In the genomic region with DNA sequence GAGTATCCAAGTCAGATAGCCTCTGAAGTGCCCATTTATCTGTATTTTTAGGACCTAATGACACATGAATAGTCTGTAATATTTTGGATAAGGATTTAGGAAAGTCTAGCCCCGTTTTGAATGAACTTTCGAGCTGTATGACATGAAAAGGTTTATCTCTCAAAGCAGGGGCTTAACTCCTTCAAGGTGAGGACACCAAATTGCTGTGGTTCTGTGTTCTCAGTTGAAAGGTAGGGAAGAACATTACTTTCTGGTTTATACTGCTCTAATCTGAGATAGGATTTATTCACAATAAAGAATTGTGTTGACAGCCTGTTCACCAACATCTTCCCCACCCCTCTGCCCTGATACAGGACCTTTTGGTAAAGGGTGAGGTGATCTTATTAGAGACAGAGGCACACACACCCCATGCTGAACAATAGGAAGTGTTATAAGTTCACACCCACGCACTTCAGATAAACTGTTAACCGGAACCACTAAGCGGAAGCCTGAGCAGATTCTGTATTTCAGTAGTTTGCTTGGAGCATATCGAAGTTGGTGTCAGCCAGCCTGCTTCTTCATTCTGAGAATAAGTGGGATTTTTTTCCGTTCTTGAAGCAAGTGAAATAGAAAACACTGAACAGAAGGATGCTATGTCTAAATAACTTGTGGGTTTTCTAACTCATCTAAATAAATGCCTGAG, we compare ENCODE assay signal across 8 cellular contexts.
A peak's percentile ranks its signal among the peaks of the same experiment; 100 is the strongest.
DNase-seq lines count a peak whose midpoint lies in the region; ATAC-seq and TF ChIP-seq lines count a peak whose summit lies in the region.

No MANE protein-coding gene starts in this region.

- no peak overlapping the region for H3K27ac ChIP-seq in PC-3 (ENCODE audit: low read length)
- no peak overlapping the region for H3K27ac ChIP-seq in PC-9

- POLR2A ChIA-PET in PC-3 (lab: Charles Lee; ENCODE audit: unreplicated experiment) = no interaction called here
- POLR2A ChIA-PET in PC-9 (lab: Charles Lee; ENCODE audit: unreplicated experiment) = no interaction called here

- H3K9me3 ChIP-seq in PC-3 (ENCODE audit: low read length) (no peaks in the 10 kb centered on the region), PC-9 (ENCODE audit: insufficient read depth, low read depth) (no peaks in the 10 kb centered on the region)

- H3K27me3 ChIP-seq in PC-3 (ENCODE audit: low read length) = no peaks in the 10 kb centered on the region
- H3K27me3 ChIP-seq in PC-9 (ENCODE audit: insufficient read depth, low read depth) = no peaks in the 10 kb centered on the region

- no peaks in the 10 kb centered on the region for H3K36me3 ChIP-seq in PC-3 (ENCODE audit: low read depth, low read length)
- no peaks in the 10 kb centered on the region for H3K36me3 ChIP-seq in PC-9 (ENCODE audit: low read depth)

- H3K79me2 ChIP-seq in PC-3 (ENCODE audit: low read length) (no peaks in the 10 kb centered on the region), PC-9 (ENCODE audit: low read depth) (no peaks in the 10 kb centered on the region)

- H3K9me2 ChIP-seq in PC-3 (replicated peaks; ENCODE audit: low read length) (no peaks in the 10 kb centered on the region), PC-9 (ENCODE audit: insufficient read depth) (no peaks in the 10 kb centered on the region)

- DNase-seq in GM10266 (ENCODE audit: extremely low spot score) (peak; percentile 59), OCI-M2 (lab: John Stamatoyannopoulos, UW; ENCODE audit: unreplicated experiment) (peak; percentile 46), cardiac fibroblast (ENCODE audit: low read depth in 2 of 2) (peak; percentile 19 to 73), PC-3 (no peak), PC-9 (no peak), ureter (ENCODE audit: low spot score) (no peak)
- DNase-seq in stimulated activated CD8-positive, alpha-beta memory T cell treated with anti-CD3 and anti-CD28 coated beads, Interleukin-7, amount 100 ng/mL, for 24 hours (ENCODE audit: low read depth) = peak; percentile 20

- peak; percentile 99 for ATAC-seq in GM21723 (IDR thresholded peaks at IDR 0.05; ENCODE audit: unreplicated experiment)
- ATAC-seq in PC-3 = no peak

- H4K20me1 ChIP-seq in PC-3 (ENCODE audit: low read length) = no peaks in the 10 kb centered on the region
- no peaks in the 10 kb centered on the region for H4K20me1 ChIP-seq in PC-9 (ENCODE audit: insufficient read depth)

- BruUV-seq in PC-3 (replicated peaks; lab: Mats Ljungman, UMichigan) (no TSS peak), PC-9 (replicated peaks; lab: Mats Ljungman, UMichigan) (no TSS peak)

- no peak overlapping the region for H3K4me2 ChIP-seq in PC-3 (ENCODE audit: low read length)
- no peak overlapping the region for H3K4me2 ChIP-seq in PC-9

- H3K4me1 ChIP-seq in PC-3 (ENCODE audit: insufficient read depth, low read length) (no peaks in the 10 kb centered on the region), PC-9 (replicated peaks; ENCODE audit: insufficient read depth) (no peaks in the 10 kb centered on the region)

- intact Hi-C loops in PC-3 (cut with micrococcal nuclease) = no loop called here
- intact Hi-C loops in PC-9 (cut with micrococcal nuclease; ENCODE audit: unreplicated experiment) = no loop called here

- H2AFZ ChIP-seq in PC-3 (ENCODE audit: low read length) (no peak overlapping the region), PC-9 (no peak overlapping the region)

- H3K9ac ChIP-seq in PC-3 (ENCODE audit: low read length) = no peak overlapping the region

- no peak for TF ChIP-seq CTCF in GM10266 (IDR thresholded peaks at IDR 0.05; ENCODE audit: control insufficient read depth, insufficient read depth, low read depth, missing control alignments)
- no peak for TF ChIP-seq CTCF in cardiac fibroblast (IDR thresholded peaks at IDR 0.05; ENCODE audit: low read depth, low read length)
- no peak for TF ChIP-seq CTCF in PC-3 (conservative IDR thresholded peaks at IDR 0.05; ENCODE audit: low read depth, low read length)
- TF ChIP-seq CTCF in PC-9 (conservative IDR thresholded peaks at IDR 0.05) = no peak

- H3K4me3 ChIP-seq in cardiac fibroblast (replicated peaks in 1 of 2; ENCODE audit: low read depth in 2 of 2, low read length in 2 of 2) = no peak overlapping the region
- H3K4me3 ChIP-seq in PC-3 (ENCODE audit: low read length) = no peak overlapping the region
- H3K4me3 ChIP-seq in PC-9 = no peak overlapping the region

- H3F3A ChIP-seq in PC-3 (ENCODE audit: low read length, unreplicated experiment) = no peaks in the 10 kb centered on the region
- H3F3A ChIP-seq in PC-9 (ENCODE audit: insufficient read depth, low read depth) = peaks cover 4% of the 10 kb centered on the region; the same call in 1 of the 2 replicates

- CTCF ChIA-PET in PC-3 (lab: Charles Lee) = no interaction called here
- CTCF ChIA-PET in PC-9 (lab: Charles Lee) = no interaction called here

Comparison
In these comparisons a context has a peak if more than half of its experiments do, and no peak if none do; other contexts are left out.
1. DNase-seq: peak in GM10266 (single experiment), OCI-M2 (single experiment), cardiac fibroblast (2 of 2) and stimulated activated CD8-positive, alpha-beta memory T cell treated with anti-CD3 and anti-CD28 coated beads, Interleukin-7, amount 100 ng/mL, for 24 hours (single experiment); none in PC-3 (single experiment), PC-9 (0 of 2) and ureter (single experiment).